Comparison of ENCODE assay signal across 1 cellular context in the genomic region with DNA sequence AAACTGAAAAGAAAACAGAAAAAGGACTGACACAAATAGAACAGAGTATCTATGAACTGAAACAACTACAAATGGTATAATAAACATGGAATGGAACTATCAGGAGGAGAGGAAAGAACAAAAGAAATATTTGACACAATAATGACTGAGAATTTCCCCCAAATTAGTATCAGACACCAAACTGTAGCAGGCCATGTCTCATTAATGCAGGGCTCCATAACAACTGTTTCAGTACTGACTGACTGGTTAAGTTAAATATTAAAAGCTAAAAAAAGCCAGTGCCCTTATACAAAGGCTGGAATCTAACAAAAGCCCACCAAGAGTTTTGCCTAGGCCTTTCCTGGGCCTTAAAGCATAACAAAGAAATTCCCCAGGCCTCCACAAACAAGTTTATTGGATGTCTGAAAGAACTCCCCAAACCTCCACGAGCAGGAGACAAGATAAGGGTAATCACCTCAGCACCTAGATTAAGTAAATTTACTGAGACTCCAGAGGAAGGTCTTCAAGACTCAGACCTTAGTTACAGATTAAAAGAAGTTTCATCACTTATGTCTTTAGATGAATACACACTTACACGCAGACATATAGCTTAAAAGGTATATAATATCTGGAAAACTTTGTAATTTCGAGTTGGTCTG.
TF ChIP-seq lines count a peak whose summit lies in the region.

No MANE protein-coding gene starts in this region.

TF ChIP-seq in GM12878, 131 proteins besides CTCF, POLR2A, EP300 and RAD21 (continues in another document):
- TF ChIP-seq PAX5 (IDR thresholded peaks at IDR 0.05; ENCODE audit: borderline replicate concordance, low read depth, low read length) (no peak), CHD1 (IDR thresholded peaks at IDR 0.05; ENCODE audit: low read depth, low read length) (no peak), MTA2 (IDR thresholded peaks at IDR 0.05; ENCODE audit: low read depth) (peak; percentile 92), BMI1 (IDR thresholded peaks at IDR 0.05; ENCODE audit: borderline replicate concordance) (peak; percentile 22; the same call in 1 of the 2 replicates), FOXK2 (IDR thresholded peaks at IDR 0.05) (no peak), NFYA (IDR thresholded peaks at IDR 0.05; ENCODE audit: borderline replicate concordance, low read depth, low read length) (no peak), CHD4 (IDR thresholded peaks at IDR 0.05) (no peak), MXI1 (IDR thresholded peaks at IDR 0.05; ENCODE audit: low read depth, low read length) (no peak), NBN (IDR thresholded peaks at IDR 0.05) (0 out of 2 replicates have a peak, but pooled peaks have one; percentile 26), SMARCA5 (IDR thresholded peaks at IDR 0.05) (no peak), NR2C1 (IDR thresholded peaks at IDR 0.05) (no peak), IKZF2 (IDR thresholded peaks at IDR 0.05) (peak; percentile 68 to 76; a peak in 3 of 4 replicates), PML (IDR thresholded peaks at IDR 0.05; ENCODE audit: low read length) (no peak), PKNOX1 (IDR thresholded peaks at IDR 0.05) (peak; percentile 63), RELB (IDR thresholded peaks at IDR 0.05; ENCODE audit: low read depth) (peak; percentile 70), JUND (IDR thresholded peaks at IDR 0.05; ENCODE audit: low read depth, low read length) (no peak), ATF7 (IDR thresholded peaks at IDR 0.05; ENCODE audit: low read depth) (peak; percentile 49; the same call in 1 of the 2 replicates), ATF2 (IDR thresholded peaks at IDR 0.05; ENCODE audit: low read length) (no peak), SKIL (IDR thresholded peaks at IDR 0.05; ENCODE audit: low read depth, poor library complexity, severe bottlenecking) (peak; percentile 57), RAD51 (IDR thresholded peaks at IDR 0.05) (0 out of 2 replicates have a peak, but pooled peaks have one; percentile 9), MEF2B (IDR thresholded peaks at IDR 0.05; ENCODE audit: partially characterized antibody, poor library complexity, severe bottlenecking) (peak; percentile 21), BCL11A (IDR thresholded peaks at IDR 0.05; ENCODE audit: low read depth, low read length) (0 out of 2 replicates have a peak, but pooled peaks have one; percentile 32), RELA (IDR thresholded peaks at IDR 0.05; ENCODE audit: borderline replicate concordance, partially characterized antibody) (no peak), TARDBP (IDR thresholded peaks at IDR 0.05; ENCODE audit: borderline replicate concordance) (no peak), ZNF24 (IDR thresholded peaks at IDR 0.05) (peak; percentile 70; the same call in 1 of the 2 replicates)
- TF ChIP-seq, protein P1, sequence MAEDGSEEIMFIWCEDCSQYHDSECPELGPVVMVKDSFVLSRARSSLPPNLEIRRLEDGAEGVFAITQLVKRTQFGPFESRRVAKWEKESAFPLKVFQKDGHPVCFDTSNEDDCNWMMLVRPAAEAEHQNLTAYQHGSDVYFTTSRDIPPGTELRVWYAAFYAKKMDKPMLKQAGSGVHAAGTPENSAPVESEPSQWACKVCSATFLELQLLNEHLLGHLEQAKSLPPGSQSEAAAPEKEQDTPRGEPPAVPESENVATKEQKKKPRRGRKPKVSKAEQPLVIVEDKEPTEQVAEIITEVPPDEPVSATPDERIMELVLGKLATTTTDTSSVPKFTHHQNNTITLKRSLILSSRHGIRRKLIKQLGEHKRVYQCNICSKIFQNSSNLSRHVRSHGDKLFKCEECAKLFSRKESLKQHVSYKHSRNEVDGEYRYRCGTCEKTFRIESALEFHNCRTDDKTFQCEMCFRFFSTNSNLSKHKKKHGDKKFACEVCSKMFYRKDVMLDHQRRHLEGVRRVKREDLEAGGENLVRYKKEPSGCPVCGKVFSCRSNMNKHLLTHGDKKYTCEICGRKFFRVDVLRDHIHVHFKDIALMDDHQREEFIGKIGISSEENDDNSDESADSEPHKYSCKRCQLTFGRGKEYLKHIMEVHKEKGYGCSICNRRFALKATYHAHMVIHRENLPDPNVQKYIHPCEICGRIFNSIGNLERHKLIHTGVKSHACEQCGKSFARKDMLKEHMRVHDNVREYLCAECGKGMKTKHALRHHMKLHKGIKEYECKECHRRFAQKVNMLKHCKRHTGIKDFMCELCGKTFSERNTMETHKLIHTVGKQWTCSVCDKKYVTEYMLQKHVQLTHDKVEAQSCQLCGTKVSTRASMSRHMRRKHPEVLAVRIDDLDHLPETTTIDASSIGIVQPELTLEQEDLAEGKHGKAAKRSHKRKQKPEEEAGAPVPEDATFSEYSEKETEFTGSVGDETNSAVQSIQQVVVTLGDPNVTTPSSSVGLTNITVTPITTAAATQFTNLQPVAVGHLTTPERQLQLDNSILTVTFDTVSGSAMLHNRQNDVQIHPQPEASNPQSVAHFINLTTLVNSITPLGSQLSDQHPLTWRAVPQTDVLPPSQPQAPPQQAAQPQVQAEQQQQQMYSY (CRISPR knock-in tag; IDR thresholded peaks at IDR 0.05), result no peak
- TF ChIP-seq, protein P2, sequence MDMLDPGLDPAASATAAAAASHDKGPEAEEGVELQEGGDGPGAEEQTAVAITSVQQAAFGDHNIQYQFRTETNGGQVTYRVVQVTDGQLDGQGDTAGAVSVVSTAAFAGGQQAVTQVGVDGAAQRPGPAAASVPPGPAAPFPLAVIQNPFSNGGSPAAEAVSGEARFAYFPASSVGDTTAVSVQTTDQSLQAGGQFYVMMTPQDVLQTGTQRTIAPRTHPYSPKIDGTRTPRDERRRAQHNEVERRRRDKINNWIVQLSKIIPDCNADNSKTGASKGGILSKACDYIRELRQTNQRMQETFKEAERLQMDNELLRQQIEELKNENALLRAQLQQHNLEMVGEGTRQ (IDR thresholded peaks at IDR 0.05; ENCODE audit: borderline replicate concordance, low read depth, low read length), result no peak
- TF ChIP-seq, protein P3, sequence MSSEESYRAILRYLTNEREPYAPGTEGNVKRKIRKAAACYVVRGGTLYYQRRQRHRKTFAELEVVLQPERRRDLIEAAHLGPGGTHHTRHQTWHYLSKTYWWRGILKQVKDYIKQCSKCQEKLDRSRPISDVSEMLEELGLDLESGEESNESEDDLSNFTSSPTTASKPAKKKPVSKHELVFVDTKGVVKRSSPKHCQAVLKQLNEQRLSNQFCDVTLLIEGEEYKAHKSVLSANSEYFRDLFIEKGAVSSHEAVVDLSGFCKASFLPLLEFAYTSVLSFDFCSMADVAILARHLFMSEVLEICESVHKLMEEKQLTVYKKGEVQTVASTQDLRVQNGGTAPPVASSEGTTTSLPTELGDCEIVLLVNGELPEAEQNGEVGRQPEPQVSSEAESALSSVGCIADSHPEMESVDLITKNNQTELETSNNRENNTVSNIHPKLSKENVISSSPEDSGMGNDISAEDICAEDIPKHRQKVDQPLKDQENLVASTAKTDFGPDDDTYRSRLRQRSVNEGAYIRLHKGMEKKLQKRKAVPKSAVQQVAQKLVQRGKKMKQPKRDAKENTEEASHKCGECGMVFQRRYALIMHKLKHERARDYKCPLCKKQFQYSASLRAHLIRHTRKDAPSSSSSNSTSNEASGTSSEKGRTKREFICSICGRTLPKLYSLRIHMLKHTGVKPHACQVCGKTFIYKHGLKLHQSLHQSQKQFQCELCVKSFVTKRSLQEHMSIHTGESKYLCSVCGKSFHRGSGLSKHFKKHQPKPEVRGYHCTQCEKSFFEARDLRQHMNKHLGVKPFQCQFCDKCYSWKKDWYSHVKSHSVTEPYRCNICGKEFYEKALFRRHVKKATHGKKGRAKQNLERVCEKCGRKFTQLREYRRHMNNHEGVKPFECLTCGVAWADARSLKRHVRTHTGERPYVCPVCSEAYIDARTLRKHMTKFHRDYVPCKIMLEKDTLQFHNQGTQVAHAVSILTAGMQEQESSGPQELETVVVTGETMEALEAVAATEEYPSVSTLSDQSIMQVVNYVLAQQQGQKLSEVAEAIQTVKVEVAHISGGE (CRISPR knock-in tag; IDR thresholded peaks at IDR 0.05), result no peak
- TF ChIP-seq, protein P4, sequence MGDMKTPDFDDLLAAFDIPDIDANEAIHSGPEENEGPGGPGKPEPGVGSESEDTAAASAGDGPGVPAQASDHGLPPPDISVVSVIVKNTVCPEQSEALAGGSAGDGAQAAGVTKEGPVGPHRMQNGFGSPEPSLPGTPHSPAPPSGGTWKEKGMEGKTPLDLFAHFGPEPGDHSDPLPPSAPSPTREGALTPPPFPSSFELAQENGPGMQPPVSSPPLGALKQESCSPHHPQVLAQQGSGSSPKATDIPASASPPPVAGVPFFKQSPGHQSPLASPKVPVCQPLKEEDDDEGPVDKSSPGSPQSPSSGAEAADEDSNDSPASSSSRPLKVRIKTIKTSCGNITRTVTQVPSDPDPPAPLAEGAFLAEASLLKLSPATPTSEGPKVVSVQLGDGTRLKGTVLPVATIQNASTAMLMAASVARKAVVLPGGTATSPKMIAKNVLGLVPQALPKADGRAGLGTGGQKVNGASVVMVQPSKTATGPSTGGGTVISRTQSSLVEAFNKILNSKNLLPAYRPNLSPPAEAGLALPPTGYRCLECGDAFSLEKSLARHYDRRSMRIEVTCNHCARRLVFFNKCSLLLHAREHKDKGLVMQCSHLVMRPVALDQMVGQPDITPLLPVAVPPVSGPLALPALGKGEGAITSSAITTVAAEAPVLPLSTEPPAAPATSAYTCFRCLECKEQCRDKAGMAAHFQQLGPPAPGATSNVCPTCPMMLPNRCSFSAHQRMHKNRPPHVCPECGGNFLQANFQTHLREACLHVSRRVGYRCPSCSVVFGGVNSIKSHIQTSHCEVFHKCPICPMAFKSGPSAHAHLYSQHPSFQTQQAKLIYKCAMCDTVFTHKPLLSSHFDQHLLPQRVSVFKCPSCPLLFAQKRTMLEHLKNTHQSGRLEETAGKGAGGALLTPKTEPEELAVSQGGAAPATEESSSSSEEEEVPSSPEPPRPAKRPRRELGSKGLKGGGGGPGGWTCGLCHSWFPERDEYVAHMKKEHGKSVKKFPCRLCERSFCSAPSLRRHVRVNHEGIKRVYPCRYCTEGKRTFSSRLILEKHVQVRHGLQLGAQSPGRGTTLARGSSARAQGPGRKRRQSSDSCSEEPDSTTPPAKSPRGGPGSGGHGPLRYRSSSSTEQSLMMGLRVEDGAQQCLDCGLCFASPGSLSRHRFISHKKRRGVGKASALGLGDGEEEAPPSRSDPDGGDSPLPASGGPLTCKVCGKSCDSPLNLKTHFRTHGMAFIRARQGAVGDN (IDR thresholded peaks at IDR 0.05), result 0 out of 2 replicates have a peak, but pooled peaks have one; percentile 32
